ENCODE assay signal across 8 cellular contexts in genomic region chr20:49219924-49220831, GRCh38. TPM values are rescaled to one million over a fixed set of nuclear protein-coding genes. Genes with fewer than 3 reads are reported as not detected.
A peak's percentile ranks its signal among the peaks of the same experiment; 100 is the strongest.
DNase-seq lines count a peak whose midpoint lies in the region; ATAC-seq and TF ChIP-seq lines count a peak whose summit lies in the region.

No MANE protein-coding gene starts in this region.

- no peaks in the 10 kb centered on the region for H3K9me2 ChIP-seq in SK-N-SH

- intact Hi-C loops in prostate gland (cut with DNase I) = loop anchor here (10.0 kb wide), 1 partner anchor 55 kb away; the partner anchor contains the start of gene ZNFX1

- H3K4me1 ChIP-seq in SK-N-SH (ENCODE audit: control insufficient read depth in 1 of 2, insufficient read depth in 2 of 2, low read depth in 1 of 2, low read length in 1 of 2) (peaks cover 0 to 8% of the 10 kb centered on the region in 2 experiments; a peak in 1 of 4 replicates), prostate gland (replicated peaks) (peaks cover 3% of the 10 kb centered on the region)

- no peaks in the 10 kb centered on the region for H4K20me1 ChIP-seq in SK-N-SH (ENCODE audit: insufficient read depth)

- ATAC-seq in GM21381 (IDR thresholded peaks at IDR 0.05; ENCODE audit: unreplicated experiment) (no peak), GM21825 (IDR thresholded peaks at IDR 0.05; ENCODE audit: unreplicated experiment) (no peak)

- DNase-seq in GM12865 (ENCODE audit: low read depth) (no peak), SK-N-SH (no peak), fibroblast of the aortic adventitia (ENCODE audit: low read depth) (peak; percentile 3), prostate gland (ENCODE audit: low spot score) (no peak), NAMALWA (ENCODE audit: low spot score) (no peak), cerebellar cortex (ENCODE audit: low spot score) (no peak)

- H3K36me3 ChIP-seq in SK-N-SH (replicated peaks in 1 of 2; ENCODE audit: control insufficient read depth in 1 of 2, insufficient read depth in 2 of 2, low read length in 1 of 2) = peaks cover 29 to 30% of the 10 kb centered on the region in 2 experiments
- peaks cover 0 to 7% of the 10 kb centered on the region in 2 donors for H3K36me3 ChIP-seq in prostate gland

- peak overlapping the region; percentile 80 for H2AFZ ChIP-seq in SK-N-SH (ENCODE audit: low read depth)

- POLR2A ChIA-PET in SK-N-SH (lab: Yijun Ruan, JAX) = no interaction called here

- no peak for TF ChIP-seq EP300 in SK-N-SH (IDR thresholded peaks at IDR 0.05; ENCODE audit: borderline replicate concordance in 1 of 2, low read depth in 1 of 2, low read length in 1 of 2)

- peak overlapping the region; percentile 86 for H3K4me3 ChIP-seq in GM12865 (ENCODE audit: low read depth, low read length)
- H3K4me3 ChIP-seq in SK-N-SH (ENCODE audit: low read depth in 2 of 2, low read length in 1 of 2) = peak overlapping the region; percentile 80 to 91
- H3K4me3 ChIP-seq in fibroblast of the aortic adventitia (ENCODE audit: low read depth, low read length) = peak overlapping the region; percentile 100
- peak overlapping the region; percentile 64 to 79 for H3K4me3 ChIP-seq in prostate gland

- peaks cover 3% of the 10 kb centered on the region for H3F3A ChIP-seq in SK-N-SH (replicated peaks; ENCODE audit: insufficient read depth)

- no peak for TF ChIP-seq POLR2A in prostate gland (IDR thresholded peaks at IDR 0.05)

- peaks cover 24% of the 10 kb centered on the region for H3K79me2 ChIP-seq in SK-N-SH (ENCODE audit: insufficient read depth)

- TF ChIP-seq RAD21 in SK-N-SH (IDR thresholded peaks at IDR 0.05; ENCODE audit: low read length) = no peak

- WGBS in SK-N-SH (ENCODE audit: low lambda C conversion rate) = 30% methylated on average over 19 of the region's 28 CpGs
- 66% methylated on average over 28 of the region's 28 CpGs for WGBS in prostate gland

- CTCF ChIA-PET in SK-N-SH (lab: Yijun Ruan, JAX) = interaction anchor here (1.0 to 6.4 kb wide), 3 partner anchors 77 to 191 kb away, joined by 3 to 112 read pairs (median 5); no protein-coding TSS in a partner anchor

- peak overlapping the region; percentile 84 for H3K4me2 ChIP-seq in SK-N-SH

- H3K27me3 ChIP-seq in SK-N-SH (ENCODE audit: insufficient read depth) (no peaks in the 10 kb centered on the region), prostate gland (replicated peaks; ENCODE audit: insufficient read depth) (no peaks in the 10 kb centered on the region)

- H3K9ac ChIP-seq in SK-N-SH = peak overlapping the region; percentile 74

- TF ChIP-seq CTCF in GM12865 (IDR thresholded peaks at IDR 0.05; ENCODE audit: insufficient read depth, low read depth, low read length, missing control alignments) (no peak), SK-N-SH (IDR thresholded peaks at IDR 0.05) (no peak), fibroblast of the aortic adventitia (IDR thresholded peaks at IDR 0.05; ENCODE audit: insufficient read depth, low read length) (no peak), prostate gland (IDR thresholded peaks at IDR 0.05) (no peak)

- H3K9me3 ChIP-seq in SK-N-SH (no peaks in the 10 kb centered on the region), prostate gland (no peaks in the 10 kb centered on the region)

- H3K27ac ChIP-seq in SK-N-SH (ENCODE audit: low read depth in 2 of 2, low read length in 1 of 2) (peak overlapping the region; percentile 65 to 76; a peak in 3 of 4 replicates), prostate gland (peak overlapping the region; percentile 85 to 88)

TF ChIP-seq in SK-N-SH, 30 proteins besides CTCF, POLR2A, EP300 and RAD21:
- TF ChIP-seq NRF1 (IDR thresholded peaks at IDR 0.05; ENCODE audit: low read depth, low read length) (no peak), MXI1 (IDR thresholded peaks at IDR 0.05; ENCODE audit: low read depth, low read length) (no peak), USF1 (IDR thresholded peaks at IDR 0.05; ENCODE audit: borderline replicate concordance, low read depth) (no peak), MEF2A (IDR thresholded peaks at IDR 0.05; ENCODE audit: borderline replicate concordance, low read depth) (no peak), RXRA (IDR thresholded peaks at IDR 0.05; ENCODE audit: borderline replicate concordance, low read depth) (no peak), SIN3A (IDR thresholded peaks at IDR 0.05; ENCODE audit: borderline replicate concordance, low read depth, low read length) (no peak), REST (IDR thresholded peaks at IDR 0.05; ENCODE audit: low read depth, low read length) (no peak), GATA2 (CRISPR knock-in tag; IDR thresholded peaks at IDR 0.05) (no peak), GABPA (IDR thresholded peaks at IDR 0.05; ENCODE audit: low read depth) (no peak), EZH2phosphoT487 (IDR thresholded peaks at IDR 0.05; ENCODE audit: borderline replicate concordance, low read depth) (no peak), NFIC (IDR thresholded peaks at IDR 0.05; ENCODE audit: borderline replicate concordance) (no peak), FOXJ3 (CRISPR knock-in tag; IDR thresholded peaks at IDR 0.05) (no peak), TCF12 (IDR thresholded peaks at IDR 0.05) (no peak), FOSL2 (IDR thresholded peaks at IDR 0.05; ENCODE audit: borderline replicate concordance, low read depth) (no peak), RFX5 (IDR thresholded peaks at IDR 0.05; ENCODE audit: low read length) (no peak), TEAD4 (IDR thresholded peaks at IDR 0.05; ENCODE audit: borderline replicate concordance, insufficient read depth) (no peak), ELF1 (IDR thresholded peaks at IDR 0.05) (no peak), TAF1 (IDR thresholded peaks at IDR 0.05; ENCODE audit: borderline replicate concordance, low read depth, low read length) (no peak)

RNA-seq across cellular contexts. Expression of gene DDX27, which starts 1.0 kb away (rescaled TPM):
- polyA plus RNA-seq in SK-N-SH (2012; rRNA removed) = 51.9 and 52.4 TPM in 2 replicates
- polyA plus RNA-seq in SK-N-SH (2012; cell fraction: cytosol; rRNA removed) = 41.9 and 42.7 TPM in 2 replicates
- 69.0 and 76.6 TPM in 2 replicates for polyA plus RNA-seq in SK-N-SH (2012; cell fraction: nucleus; rRNA removed)
- total RNA-seq in fibroblast of the aortic adventitia (ENCODE audit: low replicate concordance) (29.3 and 42.8 TPM in 2 replicates), prostate gland (10 to 100 TPM; 32.9 to 35.0 TPM)

RNA-seq across cellular contexts. Expression of gene STAU1, which starts 32.0 kb away (rescaled TPM):
- polyA plus RNA-seq in SK-N-SH (2012; rRNA removed) = 45.2 and 48.2 TPM in 2 replicates
- 53.4 and 58.2 TPM in 2 replicates for polyA plus RNA-seq in SK-N-SH (2012; cell fraction: cytosol; rRNA removed)
- 28.8 and 37.1 TPM in 2 replicates for polyA plus RNA-seq in SK-N-SH (2012; cell fraction: nucleus; rRNA removed)
- total RNA-seq in fibroblast of the aortic adventitia (ENCODE audit: low replicate concordance) = 60.0 and 63.8 TPM in 2 replicates
- total RNA-seq in prostate gland = 10 to 100 TPM; 73.2 to 94.7 TPM

RNA-seq across cellular contexts. Expression of gene ZNFX1, which starts 57.7 kb away (rescaled TPM):
- polyA plus RNA-seq in SK-N-SH (2012; rRNA removed) = 3.9 and 4.6 TPM in 2 replicates
- polyA plus RNA-seq in SK-N-SH (2012; cell fraction: cytosol; rRNA removed) = 4.5 and 4.7 TPM in 2 replicates
- 8.1 and 9.0 TPM in 2 replicates for polyA plus RNA-seq in SK-N-SH (2012; cell fraction: nucleus; rRNA removed)
- total RNA-seq in fibroblast of the aortic adventitia (ENCODE audit: low replicate concordance) = 41.5 and 54.5 TPM in 2 replicates
- total RNA-seq in prostate gland = 10 to 100 TPM; 25.6 to 32.7 TPM
